ENCODE assay signal across 8 cellular contexts in the genomic region with DNA sequence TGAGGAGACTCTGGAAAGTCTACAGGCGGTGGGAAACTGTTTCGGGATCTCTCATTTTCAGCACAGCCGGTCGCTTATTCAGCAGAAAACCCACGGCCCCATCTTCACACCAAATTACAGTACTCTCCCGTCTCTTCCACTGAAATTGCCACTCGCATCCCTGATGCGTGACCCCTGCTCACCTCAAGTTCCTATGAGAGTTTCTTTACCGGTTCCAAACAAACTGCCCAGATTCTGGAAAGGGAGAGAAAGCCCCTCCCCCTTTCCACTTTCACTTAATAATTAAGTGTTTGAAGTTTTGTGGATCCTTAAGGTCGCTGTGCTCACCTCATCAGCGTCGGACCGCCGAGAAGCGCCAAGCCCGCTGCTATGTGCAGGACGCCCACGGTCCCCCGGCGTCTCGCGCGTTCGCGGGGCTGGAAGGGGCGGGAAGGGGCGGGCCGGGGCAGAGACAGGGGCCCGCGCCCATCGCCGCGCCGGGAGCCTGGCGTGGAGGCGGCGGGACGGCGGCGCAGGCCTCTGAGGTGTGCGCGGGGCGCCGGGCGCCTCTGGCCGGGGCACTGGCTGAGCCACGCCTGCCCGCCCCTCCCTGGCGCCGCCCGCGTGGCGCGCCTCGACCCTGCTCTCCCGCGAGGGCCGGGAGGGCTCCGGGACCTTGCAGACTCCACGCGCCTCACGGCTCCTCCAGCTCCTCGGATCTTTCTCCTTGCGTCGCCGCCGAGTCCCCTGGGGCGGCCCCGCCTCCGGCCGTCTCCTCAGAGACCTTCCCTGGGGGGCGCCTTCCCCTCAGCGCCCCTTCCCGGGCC. TPM values are rescaled to one million over a fixed set of nuclear protein-coding genes. Genes with fewer than 3 reads are reported as not detected.
DNase-seq lines count a peak whose midpoint lies in the region; ATAC-seq, FAIRE-seq and TF ChIP-seq lines count a peak whose summit lies in the region.

A gene (minus strand): TSS at position 521 of the 806 bp plus-strand sequence. CDS start 41,124 bp downstream, outside the sequence.

- intact Hi-C loops in lower leg skin (cut with DNase I; ENCODE audit: low total_unique reads), result no loop called here

- DNase-seq in AG04449 (ENCODE audit: low read depth, low spot score) (no peak), bronchial epithelial cell (ENCODE audit: low read depth) (no peak), lower leg skin (ENCODE audit: low spot score in 2 of 2) (no peak), urothelium cell line (ENCODE audit: low spot score) (peak; percentile 89), cerebellar cortex (ENCODE audit: low spot score) (no peak), caudate nucleus (lab: John Stamatoyannopoulos, UW) (no peak), NCI-H128 (lab: John Stamatoyannopoulos, UW; ENCODE audit: unreplicated experiment) (no peak)

- peak; percentile 33 for ATAC-seq in HG02610 (IDR thresholded peaks at IDR 0.05; ENCODE audit: unreplicated experiment)

- no peaks in the 10 kb centered on the region for H3K36me3 ChIP-seq in bronchial epithelial cell (ENCODE audit: control insufficient read depth, insufficient read depth, low read length)

- H3K4me3 ChIP-seq in AG04449 (ENCODE audit: low read depth, low read length) (peak within 1 kb of the TSS; percentile 62), bronchial epithelial cell (ENCODE audit: low read depth, low read length) (peak within 1 kb of the TSS; percentile 40), lower leg skin (ENCODE audit: low read depth, poor library complexity, severe bottlenecking) (peak within 1 kb of the TSS; percentile 31)

- FAIRE-seq in bronchial epithelial cell (lab: Jason Lieb, UNC) (no peak), urothelium cell line (lab: Jason Lieb, UNC) (no peak)

- no peak for TF ChIP-seq POLR2A in lower leg skin (IDR thresholded peaks at IDR 0.05)

- TF ChIP-seq CTCF in AG04449 (IDR thresholded peaks at IDR 0.05; ENCODE audit: insufficient read depth, low read length, missing control alignments) (no peak), bronchial epithelial cell (IDR thresholded peaks at IDR 0.05; ENCODE audit: insufficient read depth, low read length, severe bottlenecking) (peak; percentile 6), lower leg skin (IDR thresholded peaks at IDR 0.05) (no peak)

- H3K27ac ChIP-seq in caudate nucleus (ENCODE audit: low read depth, low read length), result no peak within 1 kb of the TSS

- peaks cover 4% of the 10 kb centered on the region for H3K27me3 ChIP-seq in bronchial epithelial cell (ENCODE audit: control insufficient read depth, insufficient read depth, low read length)

- WGBS in lower leg skin, 2 donors, result 5 to 20% methylated on average over 13 to 45 of the region's 74 CpGs

- CTCF ChIA-PET in AG04449 (lab: Yijun Ruan, JAX), result interaction anchor here (0.6 to 2.3 kb wide), 2 partner anchors 15 to 276 kb away, joined by 3 to 6 read pairs; no protein-coding TSS in a partner anchor

- POLR2A ChIA-PET in AG04449 (lab: Yijun Ruan, JAX), result no interaction called here

RNA-seq across cellular contexts. Expression of the gene that starts here (rescaled TPM):
- total RNA-seq in bronchial epithelial cell (under 0.01 and 0.13 TPM in 2 replicates), lower leg skin (under 1 TPM; 0.20 to 0.72 (median 0.41) TPM)
